Comparison of ENCODE assay signal across 7 cellular contexts in the genomic region with DNA sequence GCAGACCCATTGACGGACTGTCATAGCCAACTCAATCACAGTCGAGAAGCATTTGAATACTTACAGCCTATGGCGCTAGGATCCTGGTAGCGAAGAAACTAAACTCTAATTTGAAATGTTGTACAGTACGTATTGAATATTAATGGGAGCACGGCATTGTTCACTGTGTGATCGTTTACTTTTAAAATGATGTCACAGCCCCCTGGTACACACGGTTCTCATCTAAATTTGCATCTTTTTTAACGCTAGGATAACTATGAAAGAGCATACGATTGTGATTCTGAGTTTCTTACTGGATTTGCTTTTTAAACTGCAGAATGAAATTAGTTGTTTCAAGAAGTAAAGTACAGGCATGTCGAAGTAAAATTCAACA. TPM values are rescaled to one million over a fixed set of nuclear protein-coding genes. Genes with fewer than 3 reads are reported as not detected.
A peak's percentile ranks its signal among the peaks of the same experiment; 100 is the strongest.
DNase-seq lines count a peak whose midpoint lies in the region; ATAC-seq and TF ChIP-seq lines count a peak whose summit lies in the region.

No MANE protein-coding gene starts in this region.

- peaks cover 30% of the 10 kb centered on the region for H3K4me1 ChIP-seq in HUES48 (ENCODE audit: control insufficient read depth, insufficient read depth, low read length)
- H3K4me1 ChIP-seq in neural progenitor cell, result peaks cover 27% of the 10 kb centered on the region

- peak overlapping the region; percentile 96 for H3K27ac Mint-ChIP-seq in dendritic cell treated with granulocyte-macrophage colony-stimulating factor and Interleukin-4, amounts not matched to agents 40 ng/mL and 50 ng/mL, for 4 days
- peak overlapping the region; percentile 98 for H3K27ac Mint-ChIP-seq in neural progenitor cell

- H3F3A ChIP-seq in neural progenitor cell (ENCODE audit: low read depth), result peaks cover 10% of the 10 kb centered on the region

- H2AFZ ChIP-seq in neural progenitor cell (replicated peaks), result peak overlapping the region; percentile 65

- intact Hi-C loops in dendritic cell treated with granulocyte-macrophage colony-stimulating factor and Interleukin-4, amounts not matched to agents 40 ng/mL and 50 ng/mL, for 4 days (cut with micrococcal nuclease), result loop anchor here (2.0 kb wide), 1 partner anchor 75 kb away; a partner anchor contains a TSS

- no peaks in the 10 kb centered on the region for H3K9me3 Mint-ChIP-seq in dendritic cell treated with granulocyte-macrophage colony-stimulating factor and Interleukin-4, amounts not matched to agents 40 ng/mL and 50 ng/mL, for 4 days
- H3K9me3 Mint-ChIP-seq in neural progenitor cell, result peaks cover 7% of the 10 kb centered on the region

- ATAC-seq in GM19372 (IDR thresholded peaks at IDR 0.05; ENCODE audit: low read depth, unreplicated experiment), result peak; percentile 11

- H3K4me1 Mint-ChIP-seq in dendritic cell treated with granulocyte-macrophage colony-stimulating factor and Interleukin-4, amounts not matched to agents 40 ng/mL and 50 ng/mL, for 4 days (ENCODE audit: low read depth), result peaks cover 25% of the 10 kb centered on the region
- H3K4me1 Mint-ChIP-seq in neural progenitor cell, result peaks cover 36% of the 10 kb centered on the region

- H3K4me3 ChIP-seq in HUES48 (ENCODE audit: low read depth, low read length), result peak overlapping the region; percentile 68
- no peak overlapping the region for H3K4me3 ChIP-seq in neural progenitor cell

- H3K36me3 ChIP-seq in HUES48 (ENCODE audit: control insufficient read depth, insufficient read depth, low read length), result no peaks in the 10 kb centered on the region
- no peaks in the 10 kb centered on the region for H3K36me3 ChIP-seq in neural progenitor cell

- H4K20me1 ChIP-seq in neural progenitor cell (ENCODE audit: low read depth), result no peaks in the 10 kb centered on the region

- peaks cover 12% of the 10 kb centered on the region for H3K36me3 Mint-ChIP-seq in dendritic cell treated with granulocyte-macrophage colony-stimulating factor and Interleukin-4, amounts not matched to agents 40 ng/mL and 50 ng/mL, for 4 days (ENCODE audit: low read depth)
- H3K36me3 Mint-ChIP-seq in neural progenitor cell, result peaks cover 2% of the 10 kb centered on the region

- H3K9me3 ChIP-seq in HUES48 (ENCODE audit: control insufficient read depth, insufficient read depth, low read length), result no peaks in the 10 kb centered on the region
- no peaks in the 10 kb centered on the region for H3K9me3 ChIP-seq in neural progenitor cell (ENCODE audit: low read depth)

- no peak for DNase-seq in neural progenitor cell (ENCODE audit: low spot score)
- no peak for DNase-seq in NCI-H2171 treated with DMSO at 0.1 percent for 48 hours (lab: John Stamatoyannopoulos, UW)
- no peak for DNase-seq in stimulated activated CD4-positive, alpha-beta T cell treated with anti-CD3 and anti-CD28 coated beads, Interleukin-4, amount 100 ng/mL, for 24 hours
- no peak for DNase-seq in NCI-H748 treated with DMSO at 0.1 percent for 48 hours (lab: John Stamatoyannopoulos, UW)

- peaks cover 38% of the 10 kb centered on the region for H3K79me2 ChIP-seq in neural progenitor cell (ENCODE audit: low read depth)

- H3K9ac ChIP-seq in HUES48 (ENCODE audit: low read depth, low read length) (peak overlapping the region; percentile 87), neural progenitor cell (no peak overlapping the region)

- H3K27ac ChIP-seq in HUES48 (ENCODE audit: low read depth, low read length) (peak overlapping the region; percentile 95), neural progenitor cell (no peak overlapping the region)

- H3K27me3 ChIP-seq in HUES48 (ENCODE audit: control insufficient read depth, insufficient read depth, low read length), result peaks cover 3% of the 10 kb centered on the region; the same call in 1 of the 2 replicates
- no peaks in the 10 kb centered on the region for H3K27me3 ChIP-seq in neural progenitor cell

- peak overlapping the region; percentile 98 for H3K4me2 ChIP-seq in neural progenitor cell

- H3K27me3 Mint-ChIP-seq in dendritic cell treated with granulocyte-macrophage colony-stimulating factor and Interleukin-4, amounts not matched to agents 40 ng/mL and 50 ng/mL, for 4 days, result peaks cover 4% of the 10 kb centered on the region
- no peaks in the 10 kb centered on the region for H3K27me3 Mint-ChIP-seq in neural progenitor cell (ENCODE audit: insufficient read depth, low read depth)

- peak overlapping the region; percentile 92 for H3K4me3 Mint-ChIP-seq in dendritic cell treated with granulocyte-macrophage colony-stimulating factor and Interleukin-4, amounts not matched to agents 40 ng/mL and 50 ng/mL, for 4 days
- H3K4me3 Mint-ChIP-seq in neural progenitor cell, result peak overlapping the region; percentile 88

- no peak for TF ChIP-seq CTCF in neural progenitor cell (IDR thresholded peaks at IDR 0.05)

RNA-seq across cellular contexts. Expression of a gene that starts 0.9 kb away (rescaled TPM):
- 13.3 and 14.6 TPM in 2 replicates for total RNA-seq in neural progenitor cell (ENCODE audit: low replicate concordance)
